ENCODE assay signal across 8 cellular contexts in the genomic region with DNA sequence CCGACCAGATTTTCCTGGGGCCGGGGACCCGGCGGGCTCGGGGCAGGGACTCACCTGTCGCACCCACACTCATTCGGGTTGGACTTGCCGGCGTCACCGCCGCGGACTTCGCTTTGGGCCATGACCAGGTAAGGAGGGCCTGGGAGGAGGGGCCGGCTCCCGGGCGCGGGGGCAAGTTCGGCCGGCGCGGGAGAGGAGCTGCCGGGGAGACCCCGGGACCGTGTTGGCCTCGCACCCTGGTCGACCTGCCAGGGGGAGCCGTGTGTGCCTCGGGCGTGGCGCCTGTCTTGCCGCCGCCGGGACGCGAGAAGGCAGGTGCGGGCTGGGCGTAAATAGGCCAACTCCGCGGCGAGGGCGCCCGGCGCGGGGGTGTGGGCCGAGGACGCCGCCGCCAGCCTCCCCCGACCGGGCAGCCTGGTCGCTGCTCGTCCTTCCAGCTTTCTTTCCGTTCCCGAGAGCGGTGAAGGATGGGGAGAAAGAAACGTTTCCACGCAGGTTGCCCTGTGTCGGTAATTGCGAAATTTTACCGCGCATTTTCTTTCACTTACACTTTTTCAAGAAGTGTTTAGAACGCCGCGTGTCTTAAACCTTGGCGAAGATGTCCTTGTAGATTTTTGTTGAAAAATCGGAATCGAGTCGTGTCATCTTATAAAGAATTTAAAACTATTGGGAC. TPM values are rescaled to one million over a fixed set of nuclear protein-coding genes. Genes with fewer than 3 reads are reported as not detected.
A peak's percentile ranks its signal among the peaks of the same experiment; 100 is the strongest.
DNase-seq lines count a peak whose midpoint lies in the region; ATAC-seq, FAIRE-seq and TF ChIP-seq lines count a peak whose summit lies in the region.

No MANE protein-coding gene starts in this region.

- no peak for TF ChIP-seq CTCF in pancreas (IDR thresholded peaks at IDR 0.05)

- H3K9me3 ChIP-seq in pancreas = no peaks in the 10 kb centered on the region

- peaks cover 13 to 27% (median 19%) of the 10 kb centered on the region in 3 donors for H3K4me1 ChIP-seq in pancreas

- ATAC-seq in activated CD4-positive, CD25-positive, alpha-beta regulatory T cell treated with anti-CD3 and anti-CD28 coated beads, Interleukin-2, amount 50 U/mL, for 24 hours = no peak
- ATAC-seq in Right ventricle myocardium inferior = peak; percentile 5
- peak; percentile 26 to 38 (median 32) for ATAC-seq in pancreas

- no peaks in the 10 kb centered on the region for H3K27me3 ChIP-seq in pancreas

- DNase-seq in activated CD4-positive, CD25-positive, alpha-beta regulatory T cell (lab: John Stamatoyannopoulos, UW) = peak; percentile 19 to 40 (median 32)
- DNase-seq in NCI-H1105 treated with DMSO at 0.1 percent for 48 hours (lab: John Stamatoyannopoulos, UW) (peak; percentile 50), Right ventricle myocardium inferior (ENCODE audit: missing footprints) (peak; percentile 74), pancreas (peak in 3 of 6 donors; percentile 52 to 80 (median 73)), UCSD-AML1 (lab: John Stamatoyannopoulos, UW; ENCODE audit: unreplicated experiment) (no peak), mucosa of gallbladder (ENCODE audit: low spot score) (no peak)
- peak; percentile 50 for DNase-seq in activated naive CD4-positive, alpha-beta T cell treated with Interleukin-2 at 50 U/mL for 16 hours

- H3K27ac ChIP-seq in pancreas = peak overlapping the region; percentile 78 to 99 (median 96)

- WGBS in pancreas, 2 donors = 1% methylated on average over 59 to 68 of the region's 68 CpGs

- H3K4me3 ChIP-seq in pancreas = peak overlapping the region; percentile 72 to 94 (median 82)

- FAIRE-seq in pancreas (lab: Jason Lieb, UNC) = no peak

- intact Hi-C loops in Right ventricle myocardium inferior (cut with DNase I) (loop anchor here (2.0 kb wide), 1 partner anchor 345 kb away; no protein-coding TSS in a partner anchor), pancreas (cut with DNase I) (no loop called here)

- no peaks in the 10 kb centered on the region for H3K36me3 ChIP-seq in pancreas

RNA-seq across cellular contexts. Expression of a gene that starts 0.6 kb away (rescaled TPM):
- total RNA-seq in Right ventricle myocardium inferior (14.1 TPM), pancreas (10 to 100 TPM in 4 of 6 donors, 1 to 10 TPM in 2; 7.2 to 12.8 (median 10.5) TPM), mucosa of gallbladder (18.6 TPM)
- 10 to 100 TPM in 1 of 2 donors, 1 to 10 TPM in 1; 3.6 to 10.4 TPM for polyA plus RNA-seq in pancreas

Comparison
In these comparisons a context has a peak if more than half of its experiments do, and no peak if none do; other contexts are left out.
1. DNase-seq: peak in activated CD4-positive, CD25-positive, alpha-beta regulatory T cell (4 of 4), NCI-H1105 treated with DMSO at 0.1 percent for 48 hours (single experiment), activated naive CD4-positive, alpha-beta T cell treated with Interleukin-2 at 50 U/mL for 16 hours (single experiment) and Right ventricle myocardium inferior (single experiment); none in UCSD-AML1 (single experiment) and mucosa of gallbladder (single experiment).
2. ATAC-seq: peak in Right ventricle myocardium inferior (single experiment) and pancreas (4 of 4); none in activated CD4-positive, CD25-positive, alpha-beta regulatory T cell treated with anti-CD3 and anti-CD28 coated beads, Interleukin-2, amount 50 U/mL, for 24 hours (0 of 2).